In the genomic region with DNA sequence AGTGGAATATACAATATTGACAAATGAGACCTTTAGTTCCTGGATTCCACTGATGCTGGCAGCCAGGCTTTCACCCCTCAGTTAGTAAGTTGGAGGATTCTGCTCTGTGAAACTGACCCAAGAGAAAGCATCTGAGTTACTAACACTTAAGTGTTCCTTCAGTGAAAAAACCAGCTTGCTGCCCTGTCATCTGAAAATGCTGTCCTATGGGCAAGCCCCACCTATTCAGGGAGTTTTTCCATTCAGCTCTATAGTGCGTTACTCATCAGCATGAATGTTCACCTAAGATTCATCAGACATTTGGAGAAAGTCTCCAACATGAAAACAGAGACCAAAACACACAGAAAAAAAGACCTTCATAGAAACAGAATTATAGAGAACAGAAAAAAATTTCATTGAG, we compare ENCODE assay signal across 21 cellular contexts.
"Had no signal": no experiment of that assay in that cellular context is flagged by ENCODE, and none has a peak within 500 bp of the region (broad histone marks: within the 10 kb centered on the region; RNA-seq: fewer than 3 reads in every experiment).

No MANE protein-coding gene starts in this region.

- DNase-seq: effector memory CD4-positive, alpha-beta T cell; foreskin melanocyte; heart left ventricle; hypothalamus; islet precursor cell; left ventricle myocardium inferior; lower lobe of right lung; mesenchymal stem cell; midbrain; occipital lobe; pancreas; right cardiac atrium; stimulated activated CD4-positive, alpha-beta T cell treated with anti-CD3 and anti-CD28 coated beads, Interleukin-2, amount 100 ng/mL, for 48 hours; stimulated activated naive CD8-positive, alpha-beta T cell treated with anti-CD3 and anti-CD28 coated beads, Interleukin-15, Interleukin-2, amounts not matched to agents 100 U/mL and 50 U/mL, for 24 hours; upper lobe of left lung; uterus had no signal

- H3K36me3 ChIP-seq: uterus had no signal

- H3K9me3 ChIP-seq: heart left ventricle, left ventricle myocardium inferior, lower lobe of right lung, pancreas, suprapubic skin, thyroid gland, upper lobe of left lung, uterus had no signal

- H3K4me3 ChIP-seq: heart left ventricle, left ventricle myocardium inferior, lower lobe of right lung, pancreas, smooth muscle cell, suprapubic skin, thyroid gland, upper lobe of left lung, uterus had no signal

- H3K4me3 Mint-ChIP-seq: nephron had no signal

- H3K4me2 ChIP-seq: smooth muscle cell had no signal

- H3K27ac ChIP-seq: heart left ventricle, left ventricle myocardium inferior, lower lobe of right lung, pancreas, suprapubic skin, thyroid gland, upper lobe of left lung, uterus had no signal

- H3K27me3 Mint-ChIP-seq: progenitor cell of endocrine pancreas had no signal

- ATAC-seq: heart left ventricle; lower lobe of right lung; pancreas; right cardiac atrium; stimulated activated naive CD8-positive, alpha-beta T cell treated with anti-CD3 and anti-CD28 coated beads, Interleukin-15, Interleukin-2, amounts not matched to agents 100 U/mL and 50 U/mL, for 24 hours had no signal

- H3K27ac Mint-ChIP-seq: nephron, progenitor cell of endocrine pancreas had no signal

- H3K27me3 ChIP-seq: heart left ventricle, pancreas, suprapubic skin, thyroid gland, upper lobe of left lung, uterus had no signal

- H3K4me1 ChIP-seq: heart left ventricle, left ventricle myocardium inferior, lower lobe of right lung, suprapubic skin, uterus had no signal
